9 cellular contexts compared by ENCODE assay signal in the genomic region with DNA sequence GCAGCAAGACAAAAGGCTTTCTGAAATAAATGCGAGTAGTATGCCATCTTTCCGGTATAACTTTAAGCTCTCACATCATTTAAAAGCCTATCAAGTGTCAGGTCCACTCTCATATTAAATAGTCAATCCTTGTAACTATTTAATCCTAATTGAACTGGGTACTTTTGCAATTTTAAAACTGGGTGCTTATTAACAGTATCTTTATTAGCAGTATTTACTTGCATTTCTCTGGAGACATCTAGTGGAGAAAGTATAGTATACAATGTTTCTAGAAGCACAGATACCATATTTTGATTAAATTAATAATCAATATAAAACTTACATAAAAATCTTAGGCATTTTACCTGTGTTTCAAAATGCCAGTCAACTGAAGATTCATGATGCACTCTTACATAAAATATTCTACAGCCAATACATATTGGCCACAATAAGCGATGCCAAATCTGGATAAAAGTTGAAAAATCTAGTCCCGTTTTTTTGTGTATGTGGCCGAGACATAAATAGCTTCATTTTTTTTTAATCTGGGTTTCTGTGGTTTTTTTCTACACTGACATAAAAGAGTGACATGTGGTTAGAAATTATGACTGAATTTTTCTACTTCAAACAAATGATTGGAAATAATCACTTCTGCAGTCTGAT. TPM values are rescaled to one million over a fixed set of nuclear protein-coding genes. Genes with fewer than 3 reads are reported as not detected.
DNase-seq lines count a peak whose midpoint lies in the region; TF ChIP-seq lines count a peak whose summit lies in the region.
"Had no signal": no experiment of that assay in that cellular context is flagged by ENCODE, and none has a peak within 500 bp of the region (broad histone marks: within the 10 kb centered on the region; RNA-seq: fewer than 3 reads in every experiment).

No MANE protein-coding gene starts in this region.

- H3K36me3 ChIP-seq in Loucy (ENCODE audit: insufficient read depth, low read length): no peaks in the 10 kb centered on the region
- H3K36me3 ChIP-seq in MG63: no peaks in the 10 kb centered on the region

- no peaks in the 10 kb centered on the region for H3K9me2 ChIP-seq in Loucy (replicated peaks; ENCODE audit: low read depth, low read length)

- H3K4me3 ChIP-seq in Loucy (ENCODE audit: low read length, poor library complexity, severe bottlenecking) (no peak overlapping the region), choroid plexus epithelial cell (ENCODE audit: low read depth, low read length) (no peak overlapping the region), MG63 (no peak overlapping the region)

- DNase-seq in DMS153 treated with DMSO at 0.1 percent for 48 hours (lab: John Stamatoyannopoulos, UW; ENCODE audit: unreplicated experiment): peak; percentile 35
- peak; percentile 61 for DNase-seq in choroid plexus epithelial cell (ENCODE audit: low read depth)
- no peak for DNase-seq in nephron progenitor cell
- no peak for DNase-seq in MG63
- no peak for DNase-seq in NOMO-1 treated with DMSO at 0.1 percent for 48 hours (lab: John Stamatoyannopoulos, UW; ENCODE audit: unreplicated experiment)
- DNase-seq in retina: no peak
- no peak for DNase-seq in RPMI8226
- DNase-seq: NK-92 treated with Interleukin-12 subunit alpha and Interleukin-12 subunit beta, amount 100 ng/mL, for 24 hours had no signal

- no peak overlapping the region for H3K4me3 Mint-ChIP-seq in nephron progenitor cell

- H3K9ac ChIP-seq in Loucy (ENCODE audit: low read depth, low read length, poor library complexity, severe bottlenecking): no peak overlapping the region

- H3K27ac Mint-ChIP-seq in nephron progenitor cell: no peak overlapping the region

- H3K36me3 Mint-ChIP-seq in nephron progenitor cell (ENCODE audit: low read depth): no peaks in the 10 kb centered on the region

- H3K27me3 ChIP-seq in Loucy (ENCODE audit: insufficient read depth, low read length, poor library complexity, severe bottlenecking): no peaks in the 10 kb centered on the region
- H3K27me3 ChIP-seq in MG63: no peaks in the 10 kb centered on the region

- H3K4me2 ChIP-seq in Loucy (ENCODE audit: low read depth, low read length, poor library complexity, severe bottlenecking): no peak overlapping the region

- peaks cover 17% of the 10 kb centered on the region for H3K4me1 Mint-ChIP-seq in nephron progenitor cell

- TF ChIP-seq CTCF in Loucy (conservative IDR thresholded peaks at IDR 0.05; ENCODE audit: low read length) (peak; percentile 56), choroid plexus epithelial cell (conservative IDR thresholded peaks at IDR 0.05; ENCODE audit: low read depth, low read length) (peak; percentile 62), nephron progenitor cell (IDR thresholded peaks at IDR 0.05) (peak; percentile 49)

- no peak overlapping the region for H2AFZ ChIP-seq in Loucy (ENCODE audit: low read length)

- no peaks in the 10 kb centered on the region for H3K9me3 ChIP-seq in Loucy (ENCODE audit: insufficient read depth, low read depth, low read length)
- no peaks in the 10 kb centered on the region for H3K9me3 ChIP-seq in MG63

- H3K4me1 ChIP-seq in Loucy (ENCODE audit: insufficient read depth, low read length, poor library complexity, severe bottlenecking): no peaks in the 10 kb centered on the region

- H3K79me2 ChIP-seq in Loucy (ENCODE audit: insufficient read depth, low read length): no peaks in the 10 kb centered on the region

- H4K20me1 ChIP-seq in Loucy (ENCODE audit: insufficient read depth, low read length, poor library complexity, severe bottlenecking): no peaks in the 10 kb centered on the region

- H3K9me3 Mint-ChIP-seq in nephron progenitor cell: peaks cover 7% of the 10 kb centered on the region

- no peaks in the 10 kb centered on the region for H3F3A ChIP-seq in Loucy (ENCODE audit: low read depth)

- H3K27me3 Mint-ChIP-seq in nephron progenitor cell (ENCODE audit: low read depth, poor library complexity): no peaks in the 10 kb centered on the region

RNA-seq across cellular contexts. Expression of gene POSTN, which starts 4.3 kb away (rescaled TPM):
- total RNA-seq in MG63 (2014; rRNA removed; shearing (Covaris generic); ENCODE audit: low replicate concordance): 10.5 and 15.1 TPM in 2 replicates

Comparison
In these comparisons a context has a peak if more than half of its experiments do, and no peak if none do; other contexts are left out.
1. DNase-seq: peak in DMS153 treated with DMSO at 0.1 percent for 48 hours (single experiment) and choroid plexus epithelial cell (single experiment); none in nephron progenitor cell (single experiment), MG63 (single experiment), NOMO-1 treated with DMSO at 0.1 percent for 48 hours (single experiment), retina (single experiment) and RPMI8226 (single experiment).
2. Peak in every context shown above with its lines, with median percentiles within 50 percentile points of each other: CTCF ChIP-seq.